ENCODE assay signal across 16 cellular contexts in the genomic region with DNA sequence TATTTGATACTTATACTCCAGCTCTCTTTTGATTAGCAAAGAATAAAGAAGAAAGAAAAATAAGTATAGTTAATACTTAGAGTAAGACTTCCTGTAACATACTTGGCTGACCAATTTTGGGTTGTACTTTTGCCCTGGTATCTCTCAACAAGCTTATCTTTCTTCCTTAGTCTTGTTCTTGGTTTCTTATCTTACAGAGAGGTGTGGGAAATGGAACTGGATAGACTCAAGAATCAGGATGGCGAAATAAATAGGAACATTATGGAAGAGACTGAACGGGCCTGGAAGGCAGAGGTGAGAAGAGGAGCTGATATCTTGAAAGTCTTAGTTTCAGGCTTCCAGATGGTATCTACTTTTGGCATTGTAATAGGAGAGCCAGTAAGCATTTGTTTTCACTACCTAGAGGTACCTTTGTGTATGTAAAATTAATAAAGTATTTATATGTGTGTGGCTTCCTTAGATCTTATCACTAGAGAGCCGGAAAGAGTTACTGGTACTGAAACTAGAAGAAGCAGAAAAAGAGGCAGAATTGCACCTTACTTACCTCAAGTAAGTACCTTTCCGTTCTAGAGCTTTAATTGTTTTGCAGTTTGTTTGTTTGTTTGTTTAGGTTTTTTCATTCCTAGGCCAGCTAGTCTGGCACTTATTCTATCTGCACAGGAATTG. TPM values are rescaled to one million over a fixed set of nuclear protein-coding genes. Genes with fewer than 3 reads are reported as not detected.
A peak's percentile ranks its signal among the peaks of the same experiment; 100 is the strongest.
DNase-seq lines count a peak whose midpoint lies in the region; ATAC-seq and TF ChIP-seq lines count a peak whose summit lies in the region.
"Had no signal": no experiment of that assay in that cellular context is flagged by ENCODE, and none has a peak within 500 bp of the region (broad histone marks: within the 10 kb centered on the region; RNA-seq: fewer than 3 reads in every experiment).

No MANE protein-coding gene starts in this region.

- H3K4me1 Mint-ChIP-seq in T-helper 1 cell treated with Interleukin-12 subunit alpha and Interleukin-12 subunit beta and Interleukin-4 antibody, amounts not matched to agents 30 μg/mL and 1 μg/mL, for 36 hours (ENCODE audit: low read depth) = peaks cover 8% of the 10 kb centered on the region
- no peaks in the 10 kb centered on the region for H3K4me1 Mint-ChIP-seq in stimulated activated naive CD8-positive, alpha-beta T cell treated with anti-CD3 and anti-CD28 coated beads, Interleukin-15, amount 100 ng/mL, for 72 hours
- H3K4me1 Mint-ChIP-seq in activated T-helper 1 cell treated with anti-CD3 and anti-CD28 coated beads, Interleukin-12 subunit alpha, Interleukin-12 subunit beta, Interleukin-2, Interleukin-4 antibody, amounts not matched to agents 30 ng/mL and 10 ng/mL and 1 ng/mL, durations not matched to agents 14 hours and 24 hours and 36 hours (ENCODE audit: low read depth) = peaks cover 11% of the 10 kb centered on the region

- H3K4me3 ChIP-seq in cardiac muscle cell = no peak overlapping the region
- no peak overlapping the region for H3K4me3 ChIP-seq in fibroblast of pulmonary artery (replicated peaks; ENCODE audit: low read depth, low read length)
- H3K4me3 ChIP-seq: thyroid gland had no signal

- peaks cover 26% of the 10 kb centered on the region for H3K36me3 ChIP-seq in cardiac muscle cell

- H3K4me3 Mint-ChIP-seq in T-helper 1 cell treated with Interleukin-12 subunit alpha and Interleukin-12 subunit beta and Interleukin-4 antibody, amounts not matched to agents 30 μg/mL and 1 μg/mL, for 36 hours = peak overlapping the region; percentile 43
- no peak overlapping the region for H3K4me3 Mint-ChIP-seq in stimulated activated naive CD8-positive, alpha-beta T cell treated with anti-CD3 and anti-CD28 coated beads, Interleukin-15, amount 100 ng/mL, for 72 hours
- no peak overlapping the region for H3K4me3 Mint-ChIP-seq in activated T-helper 1 cell treated with anti-CD3 and anti-CD28 coated beads, Interleukin-12 subunit alpha, Interleukin-12 subunit beta, Interleukin-2, Interleukin-4 antibody, amounts not matched to agents 30 ng/mL and 10 ng/mL and 1 ng/mL, durations not matched to agents 14 hours and 24 hours and 36 hours

- H3K9me3 Mint-ChIP-seq in T-helper 1 cell treated with Interleukin-12 subunit alpha and Interleukin-12 subunit beta and Interleukin-4 antibody, amounts not matched to agents 30 μg/mL and 1 μg/mL, for 36 hours = no peaks in the 10 kb centered on the region
- H3K9me3 Mint-ChIP-seq in stimulated activated naive CD8-positive, alpha-beta T cell treated with anti-CD3 and anti-CD28 coated beads, Interleukin-15, amount 100 ng/mL, for 72 hours = no peaks in the 10 kb centered on the region
- H3K9me3 Mint-ChIP-seq in activated T-helper 1 cell treated with anti-CD3 and anti-CD28 coated beads, Interleukin-12 subunit alpha, Interleukin-12 subunit beta, Interleukin-2, Interleukin-4 antibody, amounts not matched to agents 30 ng/mL and 10 ng/mL and 1 ng/mL, durations not matched to agents 14 hours and 24 hours and 36 hours = no peaks in the 10 kb centered on the region

- H3K27ac ChIP-seq in cardiac muscle cell = peak overlapping the region; percentile 77
- H3K27ac ChIP-seq: thyroid gland had no signal

- H3K36me3 Mint-ChIP-seq in T-helper 1 cell treated with Interleukin-12 subunit alpha and Interleukin-12 subunit beta and Interleukin-4 antibody, amounts not matched to agents 30 μg/mL and 1 μg/mL, for 36 hours (ENCODE audit: low read depth) = peaks cover 18% of the 10 kb centered on the region
- peaks cover 9% of the 10 kb centered on the region for H3K36me3 Mint-ChIP-seq in activated T-helper 1 cell treated with anti-CD3 and anti-CD28 coated beads, Interleukin-12 subunit alpha, Interleukin-12 subunit beta, Interleukin-2, Interleukin-4 antibody, amounts not matched to agents 30 ng/mL and 10 ng/mL and 1 ng/mL, durations not matched to agents 14 hours and 24 hours and 36 hours (ENCODE audit: low read depth)

- DNase-seq in cardiac muscle cell (ENCODE audit: low read depth in 1 of 2, low spot score in 1 of 2) (peak; percentile 23 to 58), cardiac septum (ENCODE audit: low spot score) (no peak), fibroblast of pulmonary artery (ENCODE audit: low read depth) (peak; percentile 29)
- no peak for DNase-seq in stimulated activated naive CD8-positive, alpha-beta T cell treated with anti-CD3 and anti-CD28 coated beads, Interleukin-15, amount 100 ng/mL, for 72 hours
- DNase-seq in activated T-helper 1 cell treated with anti-CD3 and anti-CD28 coated beads, Interleukin-12 subunit alpha, Interleukin-12 subunit beta, Interleukin-2, Interleukin-4 antibody, amounts not matched to agents 30 ng/mL and 10 ng/mL and 1 ng/mL, durations not matched to agents 14 hours and 24 hours and 36 hours (ENCODE audit: low spot score) = no peak
- DNase-seq: caudate nucleus; DMS 273 treated with DMSO at 0.1 percent for 48 hours; foreskin fibroblast; NCI-H187; SHP77 treated with DMSO at 0.1 percent for 48 hours; stimulated activated CD4-positive, alpha-beta T cell treated with anti-CD3 and anti-CD28 coated beads, Interleukin-4, amount 100 ng/mL, for 4 hours; thyroid gland had no signal

- H3K27ac Mint-ChIP-seq in T-helper 1 cell treated with Interleukin-12 subunit alpha and Interleukin-12 subunit beta and Interleukin-4 antibody, amounts not matched to agents 30 μg/mL and 1 μg/mL, for 36 hours = peak overlapping the region; percentile 74
- H3K27ac Mint-ChIP-seq in stimulated activated naive CD8-positive, alpha-beta T cell treated with anti-CD3 and anti-CD28 coated beads, Interleukin-15, amount 100 ng/mL, for 72 hours = peak overlapping the region; percentile 0 to 2
- H3K27ac Mint-ChIP-seq in activated T-helper 1 cell treated with anti-CD3 and anti-CD28 coated beads, Interleukin-12 subunit alpha, Interleukin-12 subunit beta, Interleukin-2, Interleukin-4 antibody, amounts not matched to agents 30 ng/mL and 10 ng/mL and 1 ng/mL, durations not matched to agents 14 hours and 24 hours and 36 hours = no peak overlapping the region

- ATAC-seq in stimulated activated naive CD8-positive, alpha-beta T cell treated with anti-CD3 and anti-CD28 coated beads, Interleukin-15, amount 100 ng/mL, for 72 hours = no peak
- ATAC-seq in HG03135 (IDR thresholded peaks at IDR 0.05; ENCODE audit: unreplicated experiment) (no peak), GM21390 (IDR thresholded peaks at IDR 0.05; ENCODE audit: unreplicated experiment) (no peak)
- ATAC-seq: left lobe of liver had no signal

- no peaks in the 10 kb centered on the region for H3K9me3 ChIP-seq in cardiac muscle cell (ENCODE audit: low read depth)
- H3K9me3 ChIP-seq: thyroid gland had no signal

- no peaks in the 10 kb centered on the region for H3K27me3 ChIP-seq in cardiac muscle cell
- H3K27me3 ChIP-seq: thyroid gland had no signal

- TF ChIP-seq CTCF in cardiac muscle cell (IDR thresholded peaks at IDR 0.05; ENCODE audit: low read depth, low read length) (no peak), fibroblast of pulmonary artery (IDR thresholded peaks at IDR 0.05; ENCODE audit: low read length, missing control alignments) (no peak)

- peaks cover 19% of the 10 kb centered on the region for H3K4me1 ChIP-seq in cardiac muscle cell (ENCODE audit: low read depth)
- H3K4me1 ChIP-seq: thyroid gland had no signal

- intact Hi-C loops in cardiac septum (cut with DNase I) = no loop called here
- intact Hi-C loops in activated T-helper 1 cell treated with anti-CD3 and anti-CD28 coated beads, Interleukin-12 subunit alpha, Interleukin-12 subunit beta, Interleukin-2, Interleukin-4 antibody, amounts not matched to agents 30 ng/mL and 10 ng/mL and 1 ng/mL, durations not matched to agents 14 hours and 24 hours and 36 hours (cut with micrococcal nuclease) = no loop called here

- no peaks in the 10 kb centered on the region for H3K27me3 Mint-ChIP-seq in T-helper 1 cell treated with Interleukin-12 subunit alpha and Interleukin-12 subunit beta and Interleukin-4 antibody, amounts not matched to agents 30 μg/mL and 1 μg/mL, for 36 hours (ENCODE audit: low read depth)
- no peaks in the 10 kb centered on the region for H3K27me3 Mint-ChIP-seq in stimulated activated naive CD8-positive, alpha-beta T cell treated with anti-CD3 and anti-CD28 coated beads, Interleukin-15, amount 100 ng/mL, for 72 hours
- no peaks in the 10 kb centered on the region for H3K27me3 Mint-ChIP-seq in activated T-helper 1 cell treated with anti-CD3 and anti-CD28 coated beads, Interleukin-12 subunit alpha, Interleukin-12 subunit beta, Interleukin-2, Interleukin-4 antibody, amounts not matched to agents 30 ng/mL and 10 ng/mL and 1 ng/mL, durations not matched to agents 14 hours and 24 hours and 36 hours (ENCODE audit: insufficient read depth)

RNA-seq across cellular contexts. Expression of gene BACE1-AS, which starts 11.3 kb away (rescaled TPM):
- total RNA-seq in cardiac muscle cell (7.7 and 12.9 TPM in 2 replicates), cardiac septum (9.2 TPM)
- polyA plus RNA-seq in cardiac muscle cell = 6.4 and 10.4 TPM in 2 replicates
- 4.8 and 5.7 TPM in 2 replicates for total RNA-seq in activated T-helper 1 cell treated with anti-CD3 and anti-CD28 coated beads, Interleukin-12 subunit alpha, Interleukin-12 subunit beta, Interleukin-2, Interleukin-4 antibody, amounts not matched to agents 30 ng/mL and 10 ng/mL and 1 ng/mL, durations not matched to agents 14 hours and 24 hours and 36 hours

RNA-seq across cellular contexts. Expression of gene BACE1, which starts 36.2 kb away (rescaled TPM):
- 25.3 and 25.9 TPM in 2 replicates for total RNA-seq in cardiac muscle cell
- 9.8 and 13.4 TPM in 2 replicates for polyA plus RNA-seq in cardiac muscle cell
- 15.7 TPM for total RNA-seq in cardiac septum
- total RNA-seq in activated T-helper 1 cell treated with anti-CD3 and anti-CD28 coated beads, Interleukin-12 subunit alpha, Interleukin-12 subunit beta, Interleukin-2, Interleukin-4 antibody, amounts not matched to agents 30 ng/mL and 10 ng/mL and 1 ng/mL, durations not matched to agents 14 hours and 24 hours and 36 hours = 0.13 and 0.27 TPM in 2 replicates

RNA-seq across cellular contexts. Expression of gene RNF214, which starts 47.4 kb away (rescaled TPM):
- 14.1 and 20.0 TPM in 2 replicates for total RNA-seq in cardiac muscle cell
- polyA plus RNA-seq in cardiac muscle cell = 13.8 and 24.6 TPM in 2 replicates
- 27.6 TPM for total RNA-seq in cardiac septum
- total RNA-seq in activated T-helper 1 cell treated with anti-CD3 and anti-CD28 coated beads, Interleukin-12 subunit alpha, Interleukin-12 subunit beta, Interleukin-2, Interleukin-4 antibody, amounts not matched to agents 30 ng/mL and 10 ng/mL and 1 ng/mL, durations not matched to agents 14 hours and 24 hours and 36 hours = 18.5 and 26.3 TPM in 2 replicates

RNA-seq across cellular contexts. Expression of gene CEP164, which starts 47.8 kb away (rescaled TPM):
- total RNA-seq in cardiac muscle cell (16.8 and 31.8 TPM in 2 replicates), cardiac septum (9.9 TPM)
- polyA plus RNA-seq in cardiac muscle cell = 22.6 and 28.0 TPM in 2 replicates
- 37.2 and 43.5 TPM in 2 replicates for total RNA-seq in activated T-helper 1 cell treated with anti-CD3 and anti-CD28 coated beads, Interleukin-12 subunit alpha, Interleukin-12 subunit beta, Interleukin-2, Interleukin-4 antibody, amounts not matched to agents 30 ng/mL and 10 ng/mL and 1 ng/mL, durations not matched to agents 14 hours and 24 hours and 36 hours

RNA-seq across cellular contexts. Expression of gene PCSK7, which starts 48.0 kb away (rescaled TPM):
- 43.6 and 46.6 TPM in 2 replicates for total RNA-seq in cardiac muscle cell
- 31.6 and 31.7 TPM in 2 replicates for polyA plus RNA-seq in cardiac muscle cell
- total RNA-seq in cardiac septum = 45.5 TPM
- total RNA-seq in activated T-helper 1 cell treated with anti-CD3 and anti-CD28 coated beads, Interleukin-12 subunit alpha, Interleukin-12 subunit beta, Interleukin-2, Interleukin-4 antibody, amounts not matched to agents 30 ng/mL and 10 ng/mL and 1 ng/mL, durations not matched to agents 14 hours and 24 hours and 36 hours = 151 and 154 TPM in 2 replicates

Comparison
In these comparisons a context has a peak if more than half of its experiments do, and no peak if none do; other contexts are left out.
1. DNase-seq: peak in cardiac muscle cell (2 of 2) and fibroblast of pulmonary artery (single experiment); none in cardiac septum (single experiment), stimulated activated naive CD8-positive, alpha-beta T cell treated with anti-CD3 and anti-CD28 coated beads, Interleukin-15, amount 100 ng/mL, for 72 hours (0 of 2) and activated T-helper 1 cell treated with anti-CD3 and anti-CD28 coated beads, Interleukin-12 subunit alpha, Interleukin-12 subunit beta, Interleukin-2, Interleukin-4 antibody, amounts not matched to agents 30 ng/mL and 10 ng/mL and 1 ng/mL, durations not matched to agents 14 hours and 24 hours and 36 hours (single experiment).
2. RNA of gene BACE1, which starts 36.2 kb away (total RNA-seq): 25.3 to 25.9 TPM in cardiac muscle cell and 15.7 TPM in cardiac septum (single experiment); 0.13 to 0.27 TPM in activated T-helper 1 cell treated with anti-CD3 and anti-CD28 coated beads, Interleukin-12 subunit alpha, Interleukin-12 subunit beta, Interleukin-2, Interleukin-4 antibody, amounts not matched to agents 30 ng/mL and 10 ng/mL and 1 ng/mL, durations not matched to agents 14 hours and 24 hours and 36 hours; every median in the first group is over 10 times any median in the second.